Comparison of ENCODE assay signal across 11 cellular contexts in the genomic region with DNA sequence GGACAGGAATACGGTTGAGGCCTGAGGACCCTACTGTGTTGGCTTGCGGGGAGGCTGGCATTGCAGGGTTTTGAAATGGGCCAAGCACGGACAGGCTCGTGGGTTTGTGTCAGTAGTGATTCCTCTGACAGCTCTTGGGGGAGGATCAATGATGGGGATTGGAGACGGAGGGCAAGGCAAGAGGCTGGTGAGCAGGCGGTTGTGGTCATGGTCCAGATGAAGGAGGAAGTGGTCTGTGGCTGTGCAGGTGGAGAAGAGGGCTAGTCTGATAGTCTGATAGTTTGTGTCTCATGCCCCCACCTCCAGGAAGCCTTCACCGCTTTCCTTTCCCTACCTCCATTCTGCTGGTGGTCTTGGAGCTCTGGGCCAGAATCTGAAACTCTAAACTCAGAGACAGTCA. TPM values are rescaled to one million over a fixed set of nuclear protein-coding genes. Genes with fewer than 3 reads are reported as not detected.
A peak's percentile ranks its signal among the peaks of the same experiment; 100 is the strongest.
DNase-seq lines count a peak whose midpoint lies in the region; ATAC-seq, FAIRE-seq and TF ChIP-seq lines count a peak whose summit lies in the region.
"Had no signal": no experiment of that assay in that cellular context is flagged by ENCODE, and none has a peak within 500 bp of the region (broad histone marks: within the 10 kb centered on the region; RNA-seq: fewer than 3 reads in every experiment).

No MANE protein-coding gene starts in this region.

- CTCF ChIA-PET in K562 (lab: Yijun Ruan, JAX; ENCODE audit: low intra/inter-chr PET ratio), result no interaction called here
- CTCF ChIA-PET in activated CD4-positive, alpha-beta T cell treated with anti-CD3 and anti-CD28 coated beads for 36 hours (lab: Charles Lee), result interaction anchor here (1.1 kb wide), 1 partner anchor 14 kb away, joined by 7 read pairs; no protein-coding TSS in a partner anchor

- H3K4me1 Mint-ChIP-seq in CD4-positive, CD25-positive, alpha-beta regulatory T cell, result peaks cover 6 to 26% (median 18%) of the 10 kb centered on the region in 4 donors
- peaks cover 5 to 26% (median 24%) of the 10 kb centered on the region in 3 donors for H3K4me1 Mint-ChIP-seq in IgD-negative memory B cell
- peaks cover 37 to 52% of the 10 kb centered on the region in 2 donors for H3K4me1 Mint-ChIP-seq in natural killer cell treated with Interleukin-12 subunit alpha and Interleukin-12 subunit beta and Interleukin-15 and Interleukin-18, amount 100 ng/mL, for 72 hours (ENCODE audit: low read depth in 2 of 2)
- peaks cover 36% of the 10 kb centered on the region for H3K4me1 Mint-ChIP-seq in activated CD4-positive, alpha-beta T cell treated with anti-CD3 and anti-CD28 coated beads for 36 hours

- peaks cover 18% of the 10 kb centered on the region; the same call in 1 of the 2 replicates for H4K20me1 ChIP-seq in K562 (replicated peaks; ENCODE audit: control insufficient read depth, insufficient read depth, low read length)

- peak overlapping the region; percentile 2 to 86 (median 73) for H3K27ac Mint-ChIP-seq in CD4-positive, CD25-positive, alpha-beta regulatory T cell
- H3K27ac Mint-ChIP-seq in IgD-negative memory B cell, result peak overlapping the region; percentile 9 to 68 (median 39)
- peak overlapping the region; percentile 64 to 86 for H3K27ac Mint-ChIP-seq in natural killer cell treated with Interleukin-12 subunit alpha and Interleukin-12 subunit beta and Interleukin-15 and Interleukin-18, amount 100 ng/mL, for 72 hours
- H3K27ac Mint-ChIP-seq in activated CD4-positive, alpha-beta T cell treated with anti-CD3 and anti-CD28 coated beads for 36 hours, result no peak overlapping the region

- TF ChIP-seq CTCF in K562 (IDR thresholded peaks at IDR 0.05 in 2 of 3, conservative IDR thresholded peaks at IDR 0.05 in 1 of 3; ENCODE audit: insufficient read depth in 2 of 3, low read depth in 1 of 3, low read length in 3 of 3) (no peak), pancreas (IDR thresholded peaks at IDR 0.05) (no peak)

- H3K9ac ChIP-seq in K562 (ENCODE audit: insufficient read depth in 1 of 2, low read depth in 2 of 2, low read length in 2 of 2), result no peak overlapping the region

- POLR2A ChIA-PET in K562 (lab: Yijun Ruan, JAX), result interaction anchor here (0.8 to 4.9 kb wide), 8 partner anchors 8 to 109 kb away, joined by 3 to 44 read pairs (median 4); no protein-coding TSS in a partner anchor
- POLR2A ChIA-PET in activated CD4-positive, alpha-beta T cell treated with anti-CD3 and anti-CD28 coated beads for 36 hours (lab: Charles Lee), result interaction anchor here (0.7 kb wide), 1 partner anchor 14 kb away, joined by 3 read pairs; no protein-coding TSS in a partner anchor

- TF ChIP-seq RAD21 in K562 (CRISPR knock-in tag; conservative IDR thresholded peaks at IDR 0.05 in 1 of 2, IDR thresholded peaks at IDR 0.05 in 1 of 2), result no peak

- H3K36me3 ChIP-seq in CD4-positive, CD25-positive, alpha-beta regulatory T cell (ENCODE audit: control insufficient read depth, insufficient read depth, low read length), result no peaks in the 10 kb centered on the region
- H3K36me3 ChIP-seq in K562 (ENCODE audit: control insufficient read depth, insufficient read depth, low read length), result peaks cover 3% of the 10 kb centered on the region; the same call in 1 of the 3 replicates
- no peaks in the 10 kb centered on the region for H3K36me3 ChIP-seq in pancreas

- in situ Hi-C loops in K562 (cut with MboI), result no loop called here

- no peaks in the 10 kb centered on the region for H3K9me3 Mint-ChIP-seq in CD4-positive, CD25-positive, alpha-beta regulatory T cell
- no peaks in the 10 kb centered on the region for H3K9me3 Mint-ChIP-seq in IgD-negative memory B cell
- H3K9me3 Mint-ChIP-seq in natural killer cell treated with Interleukin-12 subunit alpha and Interleukin-12 subunit beta and Interleukin-15 and Interleukin-18, amount 100 ng/mL, for 72 hours, result no peaks in the 10 kb centered on the region
- H3K9me3 Mint-ChIP-seq in activated CD4-positive, alpha-beta T cell treated with anti-CD3 and anti-CD28 coated beads for 36 hours (ENCODE audit: low read depth), result no peaks in the 10 kb centered on the region

- H3K27me3 Mint-ChIP-seq in CD4-positive, CD25-positive, alpha-beta regulatory T cell, result no peaks in the 10 kb centered on the region
- H3K27me3 Mint-ChIP-seq in IgD-negative memory B cell, result no peaks in the 10 kb centered on the region
- no peaks in the 10 kb centered on the region for H3K27me3 Mint-ChIP-seq in natural killer cell treated with Interleukin-12 subunit alpha and Interleukin-12 subunit beta and Interleukin-15 and Interleukin-18, amount 100 ng/mL, for 72 hours
- no peaks in the 10 kb centered on the region for H3K27me3 Mint-ChIP-seq in activated CD4-positive, alpha-beta T cell treated with anti-CD3 and anti-CD28 coated beads for 36 hours

- H3K4me1 ChIP-seq in CD4-positive, CD25-positive, alpha-beta regulatory T cell (ENCODE audit: control insufficient read depth, insufficient read depth, low read length, poor library complexity, severe bottlenecking), result peaks cover 23% of the 10 kb centered on the region
- peaks cover 4 to 22% of the 10 kb centered on the region in 2 experiments; a peak in 3 of 5 replicates for H3K4me1 ChIP-seq in K562 (replicated peaks in 1 of 2; ENCODE audit: control insufficient read depth in 2 of 2, insufficient read depth in 2 of 2, low read length in 2 of 2)
- peaks cover 0 to 10% (median 0%) of the 10 kb centered on the region in 3 donors for H3K4me1 ChIP-seq in pancreas

- no peaks in the 10 kb centered on the region for H3K9me1 ChIP-seq in K562 (ENCODE audit: control insufficient read depth, insufficient read depth, low read length)

- H3K79me2 ChIP-seq in K562 (ENCODE audit: control insufficient read depth, insufficient read depth, low read length), result peaks cover 43% of the 10 kb centered on the region

- intact Hi-C loops in K562 (cut with micrococcal nuclease) (loop anchor here (10.0 kb wide), 1 partner anchor 90 kb away; the partner anchor contains the start of gene BAIAP2L2), pancreas (cut with DNase I) (no loop called here)
- intact Hi-C loops in activated CD4-positive, alpha-beta T cell treated with anti-CD3 and anti-CD28 coated beads for 36 hours (cut with DNase I, micrococcal nuclease), result loop anchor here (5.0 to 10.0 kb wide), 3 partner anchors 68 to 950 kb away; partner anchors contain the start of genes CBX7 (in 1 of the 2) and TMEM184B (in 1 of the 2)

- WGBS in K562 (ENCODE audit: insufficient coverage, low coverage, missing lambda C conversion rate), result 70% methylated on average over 6 of the region's 7 CpGs
- WGBS in pancreas, 2 donors, result 76 to 84% methylated on average over 7 of the region's 7 CpGs

- DNase-seq in CD4-positive, CD25-positive, alpha-beta regulatory T cell, result no peak
- DNase-seq in K562 (ENCODE audit: extremely low read depth in 1 of 4, low spot score in 3 of 4) (no peak), foreskin melanocyte (no peak), pancreas (no peak)
- DNase-seq in natural killer cell treated with Interleukin-12 subunit alpha and Interleukin-12 subunit beta and Interleukin-15 and Interleukin-18, amount 100 ng/mL, for 72 hours (ENCODE audit: low spot score), result no peak
- no peak for DNase-seq in activated CD4-positive, alpha-beta T cell treated with anti-CD3 and anti-CD28 coated beads for 36 hours
- DNase-seq in stimulated activated CD4-positive, alpha-beta T cell treated with anti-CD3 and anti-CD28 coated beads, Interleukin-4, amount 100 ng/mL, for 24 hours, result no peak
- DNase-seq: HCEC 1CT, KG1 had no signal

- no peak for TF ChIP-seq POLR2A in K562 (conservative IDR thresholded peaks at IDR 0.05)

- no peaks in the 10 kb centered on the region for H3K36me3 Mint-ChIP-seq in CD4-positive, CD25-positive, alpha-beta regulatory T cell
- H3K36me3 Mint-ChIP-seq in IgD-negative memory B cell, result no peaks in the 10 kb centered on the region
- no peaks in the 10 kb centered on the region for H3K36me3 Mint-ChIP-seq in natural killer cell treated with Interleukin-12 subunit alpha and Interleukin-12 subunit beta and Interleukin-15 and Interleukin-18, amount 100 ng/mL, for 72 hours
- H3K36me3 Mint-ChIP-seq in activated CD4-positive, alpha-beta T cell treated with anti-CD3 and anti-CD28 coated beads for 36 hours (ENCODE audit: low read depth), result no peaks in the 10 kb centered on the region

- no peak overlapping the region for H2AFZ ChIP-seq in K562 (ENCODE audit: low read depth, low read length)

- no peak overlapping the region for H3K4me3 ChIP-seq in CD4-positive, CD25-positive, alpha-beta regulatory T cell (ENCODE audit: low read depth, low read length)
- H3K4me3 ChIP-seq in K562, result no peak overlapping the region
- no peak overlapping the region for H3K4me3 ChIP-seq in pancreas

- no peak overlapping the region for H3K27ac ChIP-seq in CD4-positive, CD25-positive, alpha-beta regulatory T cell (ENCODE audit: insufficient read depth, low read length, poor library complexity, severe bottlenecking)
- no peak overlapping the region for H3K27ac ChIP-seq in K562 (ENCODE audit: extremely low read depth, low read depth, low read length)
- no peak overlapping the region for H3K27ac ChIP-seq in pancreas

- peak overlapping the region; percentile 56 to 88 (median 75) for H3K4me3 Mint-ChIP-seq in CD4-positive, CD25-positive, alpha-beta regulatory T cell
- peak overlapping the region; percentile 51 to 84 (median 57) for H3K4me3 Mint-ChIP-seq in IgD-negative memory B cell
- H3K4me3 Mint-ChIP-seq in natural killer cell treated with Interleukin-12 subunit alpha and Interleukin-12 subunit beta and Interleukin-15 and Interleukin-18, amount 100 ng/mL, for 72 hours, result peak overlapping the region; percentile 78
- no peak overlapping the region for H3K4me3 Mint-ChIP-seq in activated CD4-positive, alpha-beta T cell treated with anti-CD3 and anti-CD28 coated beads for 36 hours

- H3K9me3 ChIP-seq in CD4-positive, CD25-positive, alpha-beta regulatory T cell (ENCODE audit: control insufficient read depth in 2 of 2, low read length in 2 of 2), result no peaks in the 10 kb centered on the region
- no peaks in the 10 kb centered on the region for H3K9me3 ChIP-seq in K562 (replicated peaks; ENCODE audit: control insufficient read depth, insufficient read depth, low read depth, low read length)
- no peaks in the 10 kb centered on the region for H3K9me3 ChIP-seq in pancreas

- H3K4me2 ChIP-seq in K562 (ENCODE audit: insufficient read depth, low read length), result no peak overlapping the region

- no peaks in the 10 kb centered on the region for H3K27me3 ChIP-seq in CD4-positive, CD25-positive, alpha-beta regulatory T cell (ENCODE audit: control insufficient read depth, insufficient read depth, low read length)
- H3K27me3 ChIP-seq in K562 (ENCODE audit: control insufficient read depth in 2 of 2, insufficient read depth in 2 of 2, low read length in 2 of 2) (no peaks in the 10 kb centered on the region), pancreas (no peaks in the 10 kb centered on the region)

- no TSS peak for BruUV-seq in K562 (replicated peaks; lab: Mats Ljungman, UMichigan)

- no peak for ATAC-seq in CD4-positive, CD25-positive, alpha-beta regulatory T cell (ENCODE audit: low read depth in 2 of 2)
- no peak for ATAC-seq in K562
- ATAC-seq in natural killer cell treated with Interleukin-12 subunit alpha and Interleukin-12 subunit beta and Interleukin-15 and Interleukin-18, amount 100 ng/mL, for 72 hours, result no peak
- no peak for ATAC-seq in activated CD4-positive, alpha-beta T cell treated with anti-CD3 and anti-CD28 coated beads for 36 hours
- ATAC-seq in pancreas, result no peak
- ATAC-seq: SK-N-SH treated with all-trans-retinoic acid at 6 μM for 48 hours had no signal

- TF ChIP-seq EP300 in K562 (IDR thresholded peaks at IDR 0.05; ENCODE audit: low read length), result no peak

- no peak for FAIRE-seq in K562 (lab: Jason Lieb, UNC)
- no peak for FAIRE-seq in pancreas (lab: Jason Lieb, UNC)

RNA-seq across cellular contexts. Expression of gene MAFF, which starts 3.0 kb away (rescaled TPM):
- 39.4 TPM for total RNA-seq in CD4-positive, CD25-positive, alpha-beta regulatory T cell
- 1 to 10 TPM; 1.4 to 2.4 (median 2.0) TPM for polyA plus RNA-seq in CD4-positive, CD25-positive, alpha-beta regulatory T cell
- polyA plus RNA-seq in IgD-negative memory B cell (1.5 TPM), K562 (2011; rRNA removed) (3.3 and 5.4 TPM in 2 replicates), K562 (2014; fragmentation: Illumina TruSeq; extraction: Trizol) (5.8 and 6.1 TPM in 2 replicates), K562 (2014; fragmentation: Nextera tagmentation; extraction: Ambion mirVana) (under 1 TPM; 0.51 to 0.60 TPM), K562 (2014; rRNA removed) (6.9 and 7.0 TPM in 2 replicates), pancreas (10 to 100 TPM; 10.6 to 16.7 TPM)
- 4.2 and 9.2 TPM in 2 replicates for total RNA-seq in K562 (2011; cell fraction: chromatin; rRNA removed; ENCODE audit: low replicate concordance)
- 5.4 and 6.7 TPM in 2 replicates for total RNA-seq in K562 (2011; cell fraction: nucleolus; rRNA removed)
- 6.3 and 7.8 TPM in 2 replicates for total RNA-seq in K562 (2011; cell fraction: nucleoplasm; rRNA removed)
- total RNA-seq in K562 (2014; rRNA removed) (8.0 and 8.9 TPM in 2 replicates), K562 (2014; rRNA removed; fragmentation: Illumina TruSeq; extraction: Trizol) (4.5 and 5.2 TPM in 2 replicates), K562 (2015; rRNA removed; fragmentation: Illumina TruSeq; extraction: Trizol) (1.9 and 2.1 TPM in 2 replicates), K562 (2021) (5.9 and 7.9 TPM in 2 replicates), pancreas (1 to 10 TPM; 3.4 to 8.9 (median 6.8) TPM)
- polyA plus RNA-seq in K562 (2011; cell fraction: cytosol; rRNA removed), result 3.1 and 11.0 TPM in 2 replicates
- polyA plus RNA-seq in K562 (2011; cell fraction: nucleus; rRNA removed), result 1.8 and 4.2 TPM in 2 replicates
- polyA plus RNA-seq in K562 (2012), result 5.4 and 9.4 TPM in 2 replicates
- 1.8 and 2.8 TPM in 2 replicates for polyA minus RNA-seq in K562 (2011; rRNA and poly(A)+ RNA removed)
- 2.8 and 3.2 TPM in 2 replicates for polyA minus RNA-seq in K562 (2011; cell fraction: cytosol; rRNA and poly(A)+ RNA removed)
- polyA minus RNA-seq in K562 (2011; cell fraction: nucleus; rRNA and poly(A)+ RNA removed), result 2.3 and 2.6 TPM in 2 replicates
- total RNA-seq in natural killer cell treated with Interleukin-12 subunit alpha and Interleukin-12 subunit beta and Interleukin-15 and Interleukin-18, amount 100 ng/mL, for 72 hours, result 10 to 100 TPM; 19.7 to 43.0 TPM
- 1 to 10 TPM; 8.3 to 9.4 TPM for total RNA-seq in activated CD4-positive, alpha-beta T cell treated with anti-CD3 and anti-CD28 coated beads for 36 hours

RNA-seq across cellular contexts. Expression of gene PLA2G6, which starts 23.2 kb away (rescaled TPM):
- total RNA-seq in CD4-positive, CD25-positive, alpha-beta regulatory T cell, result 137 TPM
- polyA plus RNA-seq in CD4-positive, CD25-positive, alpha-beta regulatory T cell, result 1 to 10 TPM; 2.6 to 6.9 (median 5.4) TPM
- 3.0 TPM for polyA plus RNA-seq in IgD-negative memory B cell
- total RNA-seq in K562 (2011; cell fraction: chromatin; rRNA removed; ENCODE audit: low replicate concordance), result 64.9 and 174 TPM in 2 replicates
- total RNA-seq in K562 (2011; cell fraction: nucleolus; rRNA removed), result 86.7 and 90.4 TPM in 2 replicates
- 47.3 and 58.2 TPM in 2 replicates for total RNA-seq in K562 (2011; cell fraction: nucleoplasm; rRNA removed)
- 9.1 and 9.7 TPM in 2 replicates for total RNA-seq in K562 (2014; rRNA removed)
- 2.8 and 3.2 TPM in 2 replicates for total RNA-seq in K562 (2014; rRNA removed; fragmentation: Illumina TruSeq; extraction: Trizol)
- total RNA-seq in K562 (2015; rRNA removed; fragmentation: Illumina TruSeq; extraction: Trizol), result 2.1 TPM in 2 replicates
- 10.8 and 10.9 TPM in 2 replicates for total RNA-seq in K562 (2021)
- 10.9 and 18.1 TPM in 2 replicates for polyA plus RNA-seq in K562 (2011; rRNA removed)
- polyA plus RNA-seq in K562 (2011; cell fraction: cytosol; rRNA removed), result 8.3 and 14.3 TPM in 2 replicates
- 109 and 177 TPM in 2 replicates for polyA plus RNA-seq in K562 (2011; cell fraction: nucleus; rRNA removed)
- 14.3 and 16.8 TPM in 2 replicates for polyA plus RNA-seq in K562 (2012)
- polyA plus RNA-seq in K562 (2014; fragmentation: Illumina TruSeq; extraction: Trizol), result 7.9 and 9.7 TPM in 2 replicates
- under 1 TPM; 0.11 to 0.13 TPM for polyA plus RNA-seq in K562 (2014; fragmentation: Nextera tagmentation; extraction: Ambion mirVana)
- polyA plus RNA-seq in K562 (2014; rRNA removed), result 8.8 and 12.2 TPM in 2 replicates
- polyA minus RNA-seq in K562 (2011; rRNA and poly(A)+ RNA removed), result 27.5 and 34.5 TPM in 2 replicates
- 13.3 and 26.9 TPM in 2 replicates for polyA minus RNA-seq in K562 (2011; cell fraction: cytosol; rRNA and poly(A)+ RNA removed)
- 90.7 and 117 TPM in 2 replicates for polyA minus RNA-seq in K562 (2011; cell fraction: nucleus; rRNA and poly(A)+ RNA removed)
- total RNA-seq in natural killer cell treated with Interleukin-12 subunit alpha and Interleukin-12 subunit beta and Interleukin-15 and Interleukin-18, amount 100 ng/mL, for 72 hours, result 10 to 100 TPM; 24.5 to 40.1 TPM
- total RNA-seq in activated CD4-positive, alpha-beta T cell treated with anti-CD3 and anti-CD28 coated beads for 36 hours, result 10 to 100 TPM; 54.0 to 57.3 TPM
- total RNA-seq in pancreas, result 10 to 100 TPM in 5 of 6 donors, 1 to 10 TPM in 1; 8.7 to 47.0 (median 21.3) TPM
- 100 to 1,000 TPM; 107 to 109 TPM for polyA plus RNA-seq in pancreas

Comparison
In these comparisons a context has a peak if more than half of its experiments do, and no peak if none do; other contexts are left out.
1. intact Hi-C loops: an anchor here in K562 (10.0 kb wide) and activated CD4-positive, alpha-beta T cell treated with anti-CD3 and anti-CD28 coated beads for 36 hours (5.0 to 10.0 kb wide); none called in pancreas.